Comparison of ENCODE assay signal across 2 cellular contexts in the genomic region with DNA sequence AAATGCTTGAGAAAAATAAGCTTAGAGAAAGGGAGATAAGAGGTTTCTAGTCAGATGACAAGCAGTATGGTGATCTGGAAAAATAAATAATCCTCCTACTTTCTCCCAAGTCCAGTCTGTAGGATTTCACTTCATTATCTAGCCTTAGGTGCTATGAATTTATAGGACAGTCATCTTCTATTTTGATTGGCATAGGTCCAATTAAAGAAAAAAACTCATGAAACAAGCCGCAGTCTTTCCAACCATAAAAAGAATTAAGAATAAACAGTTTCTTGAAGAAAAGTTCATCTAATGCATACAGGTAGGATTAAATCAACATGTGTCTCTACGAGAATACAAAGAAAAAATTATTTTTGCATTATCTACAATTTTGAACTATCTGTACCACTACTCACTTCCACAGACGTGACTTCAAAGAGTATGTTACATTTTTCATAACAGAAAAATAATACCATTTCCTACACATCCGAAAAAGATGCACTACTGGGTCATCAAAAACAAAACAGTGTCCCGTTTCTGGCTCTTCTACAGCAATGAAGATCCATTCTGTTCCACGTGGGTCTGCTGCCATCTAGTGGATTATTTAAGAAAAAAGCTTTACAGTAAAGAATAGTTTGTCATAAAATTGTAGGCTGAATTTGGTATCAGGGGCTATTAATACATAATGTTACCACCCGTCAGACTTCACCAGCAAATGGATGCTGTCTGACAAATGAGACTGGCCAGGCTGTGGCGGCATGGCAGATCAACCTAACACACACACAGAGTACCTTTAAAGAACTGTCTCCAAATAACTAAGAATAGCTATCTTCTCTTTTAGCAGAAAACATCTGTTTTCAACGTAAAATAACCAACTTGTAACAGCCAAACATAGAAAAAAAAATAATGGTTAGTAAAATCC.
TF ChIP-seq lines count a peak whose summit lies in the region.

No MANE protein-coding gene starts in this region.

TF ChIP-seq in WTC11, 78 proteins besides CTCF, POLR2A, EP300 and RAD21:
- TF ChIP-seq ZBTB43 (CRISPR knock-in tag; IDR thresholded peaks at IDR 0.05) (no peak), MYBL2 (CRISPR knock-in tag; IDR thresholded peaks at IDR 0.05) (no peak), ESRRA (CRISPR knock-in tag; IDR thresholded peaks at IDR 0.05; ENCODE audit: borderline replicate concordance) (no peak), ZNF263 (CRISPR knock-in tag; IDR thresholded peaks at IDR 0.05; ENCODE audit: low read depth) (no peak), TEAD1 (CRISPR knock-in tag; IDR thresholded peaks at IDR 0.05) (no peak), ZNF232 (CRISPR knock-in tag; IDR thresholded peaks at IDR 0.05) (no peak), ZNF423 (CRISPR knock-in tag; IDR thresholded peaks at IDR 0.05) (no peak), SOX15 (CRISPR knock-in tag; IDR thresholded peaks at IDR 0.05) (no peak), NFYB (CRISPR knock-in tag; conservative IDR thresholded peaks at IDR 0.05; ENCODE audit: low read depth) (no peak), ZNF671 (CRISPR knock-in tag; IDR thresholded peaks at IDR 0.05) (no peak), EMX1 (CRISPR knock-in tag; IDR thresholded peaks at IDR 0.05) (no peak), SMAD3 (CRISPR knock-in tag; IDR thresholded peaks at IDR 0.05; ENCODE audit: borderline replicate concordance) (no peak), SP1 (CRISPR knock-in tag; conservative IDR thresholded peaks at IDR 0.05) (no peak), ZNF219 (CRISPR knock-in tag; IDR thresholded peaks at IDR 0.05; ENCODE audit: borderline replicate concordance) (no peak), ZNF512 (CRISPR knock-in tag; IDR thresholded peaks at IDR 0.05; ENCODE audit: borderline replicate concordance) (no peak), E2F4 (CRISPR knock-in tag; IDR thresholded peaks at IDR 0.05; ENCODE audit: borderline replicate concordance, low read depth) (no peak), TCF7 (CRISPR knock-in tag; IDR thresholded peaks at IDR 0.05; ENCODE audit: low read depth) (no peak), JUN (CRISPR knock-in tag; IDR thresholded peaks at IDR 0.05) (no peak)
TF ChIP-seq in WTC11: peak in this region for 0.

TF ChIP-seq in endothelial cell of umbilical vein, 7 proteins besides CTCF, POLR2A, EP300 and RAD21:
- TF ChIP-seq POLR2AphosphoS5 (IDR thresholded peaks at IDR 0.05; ENCODE audit: insufficient read depth, low read depth, low read length): no peak
